30 cellular contexts compared by ENCODE assay signal in genomic region chr5:138705007-138705406, GRCh38.
"Had no signal": no experiment of that assay in that cellular context is flagged by ENCODE, and none has a peak within 500 bp of the region (broad histone marks: within the 10 kb centered on the region; RNA-seq: fewer than 3 reads in every experiment).

No MANE protein-coding gene starts in this region.

- H3K27ac Mint-ChIP-seq: activated CD4-positive, alpha-beta T cell treated with anti-CD3 and anti-CD28 coated beads for 36 hours; activated naive CD8-positive, alpha-beta T cell; activated T-helper 2 cell treated with anti-CD3 and anti-CD28 coated beads, Interferon-gamma antibody, Interleukin-2, Interleukin-4, amounts not matched to agents 10 μg/mL and 5 μg/mL and 100 μg/mL, durations not matched to agents 14 hours and 24 hours and 36 hours; effector memory CD8-positive, alpha-beta T cell; memory B cell; WTC11 had no signal

- H3K4me3 Mint-ChIP-seq: activated CD4-positive, alpha-beta T cell treated with anti-CD3 and anti-CD28 coated beads for 36 hours; activated naive CD8-positive, alpha-beta T cell; activated T-cell treated with anti-CD3 and anti-CD28 coated beads, Interleukin-2, amount 50 U/mL, for 4 hours; central memory CD8-positive, alpha-beta T cell; effector memory CD8-positive, alpha-beta T cell; memory B cell; neural crest cell; WTC11 had no signal

- H3K36me3 ChIP-seq: breast epithelium, esophagus muscularis mucosa, gastroesophageal sphincter, heart left ventricle, ovary, right atrium auricular region, spleen, upper lobe of left lung had no signal

- H3K4me3 ChIP-seq: breast epithelium, dorsolateral prefrontal cortex, esophagus muscularis mucosa, gastroesophageal sphincter, heart left ventricle, ovary, psoas muscle, right atrium auricular region, spleen, testis, upper lobe of left lung had no signal

- H3K36me3 Mint-ChIP-seq: memory B cell, WTC11 had no signal

- H3K4me1 Mint-ChIP-seq: activated CD4-positive, alpha-beta T cell treated with anti-CD3 and anti-CD28 coated beads for 36 hours; central memory CD8-positive, alpha-beta T cell; memory B cell had no signal

- H3K9me3 ChIP-seq: breast epithelium, esophagus muscularis mucosa, gastroesophageal sphincter, heart left ventricle, ovary, psoas muscle, right atrium auricular region, spleen, testis, upper lobe of left lung had no signal

- H3K27ac ChIP-seq: breast epithelium, esophagus muscularis mucosa, gastroesophageal sphincter, heart left ventricle, ovary, psoas muscle, right atrium auricular region, spleen, testis, upper lobe of left lung had no signal

- ATAC-seq: activated CD4-positive, alpha-beta T cell treated with anti-CD3 and anti-CD28 coated beads for 36 hours; activated T-cell treated with anti-CD3 and anti-CD28 coated beads, Interleukin-2, amount 50 U/mL, for 4 hours; effector memory CD8-positive, alpha-beta T cell; gastroesophageal sphincter; heart left ventricle; left cardiac atrium; psoas muscle; WTC11 had no signal

- H3K4me1 ChIP-seq: breast epithelium, esophagus muscularis mucosa, gastroesophageal sphincter, psoas muscle, right atrium auricular region, spleen, upper lobe of left lung had no signal

- H3K9me3 Mint-ChIP-seq: activated T-cell treated with anti-CD3 and anti-CD28 coated beads, Interleukin-2, amount 50 U/mL, for 4 hours; activated T-helper 2 cell treated with anti-CD3 and anti-CD28 coated beads, Interferon-gamma antibody, Interleukin-2, Interleukin-4, amounts not matched to agents 10 μg/mL and 5 μg/mL and 100 μg/mL, durations not matched to agents 14 hours and 24 hours and 36 hours; central memory CD8-positive, alpha-beta T cell; effector memory CD8-positive, alpha-beta T cell; neural crest cell had no signal

- H3K27me3 ChIP-seq: breast epithelium, dorsolateral prefrontal cortex, esophagus muscularis mucosa, gastroesophageal sphincter, ovary, right atrium auricular region, testis, upper lobe of left lung had no signal

- DNase-seq: activated CD4-positive, alpha-beta T cell treated with anti-CD3 and anti-CD28 coated beads for 36 hours; activated CD4-positive, alpha-beta T cell treated with anti-CD3 and anti-CD28 coated beads, Interleukin-2, amount 50 U/mL, for 4 hours; activated CD8-positive, alpha-beta memory T cell treated with anti-CD3 and anti-CD28 coated beads for 24 hours; activated CD8-positive, alpha-beta memory T cell treated with anti-CD3 and anti-CD28 coated beads, Interleukin-2, amount 50 U/mL, for 4 hours; activated naive CD4-positive, alpha-beta T cell; activated T-cell treated with anti-CD3 and anti-CD28 coated beads, Interleukin-2, amount 50 U/mL, for 4 hours; dorsolateral prefrontal cortex; effector memory CD8-positive, alpha-beta T cell; heart left ventricle; islet precursor cell; left cardiac atrium; ovary; psoas muscle; spleen; stimulated activated CD4-positive, alpha-beta T cell treated with anti-CD3 and anti-CD28 coated beads, Interleukin-4, amount 100 ng/mL, for 1 hour; stimulated activated naive CD4-positive, alpha-beta T cell; T-helper 1 cell; T-helper 9 cell; testis; upper lobe of left lung had no signal
